18 cellular contexts compared by ENCODE assay signal in genomic region chr10:124994573-124995473, GRCh38. TPM values are rescaled to one million over a fixed set of nuclear protein-coding genes. Genes with fewer than 3 reads are reported as not detected.
A peak's percentile ranks its signal among the peaks of the same experiment; 100 is the strongest.
DNase-seq lines count a peak whose midpoint lies in the region; ATAC-seq and TF ChIP-seq lines count a peak whose summit lies in the region.
"Had no signal": no experiment of that assay in that cellular context is flagged by ENCODE, and none has a peak within 500 bp of the region (broad histone marks: within the 10 kb centered on the region; RNA-seq: fewer than 3 reads in every experiment).

No MANE protein-coding gene starts in this region.

- TF ChIP-seq CTCF in glutamatergic neuron (IDR thresholded peaks at IDR 0.05; ENCODE audit: partially characterized antibody, unreplicated experiment) (no peak), osteoblast (IDR thresholded peaks at IDR 0.05; ENCODE audit: extremely low read depth, low read depth, low read length) (no peak)

- no peak overlapping the region for H2AFZ ChIP-seq in osteoblast (ENCODE audit: low read length)

- H3K79me2 ChIP-seq in osteoblast (ENCODE audit: insufficient read depth, low read length) = peaks cover 13% of the 10 kb centered on the region

- H3K27me3 Mint-ChIP-seq in glutamatergic neuron (ENCODE audit: unreplicated experiment) = peaks cover 22% of the 10 kb centered on the region
- H3K27me3 Mint-ChIP-seq: activated naive CD8-positive, alpha-beta T cell; stimulated activated naive CD8-positive, alpha-beta T cell treated with anti-CD3 and anti-CD28 coated beads, Interleukin-15, amount 100 ng/mL, for 72 hours had no signal

- no peak for TF ChIP-seq EP300 in Ishikawa (IDR thresholded peaks at IDR 0.05; ENCODE audit: borderline replicate concordance)

- no peaks in the 10 kb centered on the region for H3K4me1 Mint-ChIP-seq in glutamatergic neuron (ENCODE audit: low read depth, unreplicated experiment)

- peaks cover 29% of the 10 kb centered on the region for H4K20me1 ChIP-seq in osteoblast (ENCODE audit: insufficient read depth, low read length)

- H3K4me3 Mint-ChIP-seq in glutamatergic neuron (ENCODE audit: unreplicated experiment) = no peak overlapping the region
- H3K4me3 Mint-ChIP-seq: activated naive CD8-positive, alpha-beta T cell; stimulated activated naive CD8-positive, alpha-beta T cell treated with anti-CD3 and anti-CD28 coated beads, Interleukin-15, amount 100 ng/mL, for 72 hours had no signal

- H3K4me3 ChIP-seq in osteoblast (ENCODE audit: insufficient read depth, low read length) = no peak overlapping the region
- H3K4me3 ChIP-seq: smooth muscle cell had no signal

- H3K4me2 ChIP-seq in osteoblast (ENCODE audit: insufficient read depth, low read length) = no peak overlapping the region
- H3K4me2 ChIP-seq: KMS-11, smooth muscle cell had no signal

- ATAC-seq in GM19035 (IDR thresholded peaks at IDR 0.05; ENCODE audit: unreplicated experiment) = no peak
- ATAC-seq: PC-3; stimulated activated naive CD8-positive, alpha-beta T cell treated with anti-CD3 and anti-CD28 coated beads, Interleukin-15, amount 100 ng/mL, for 72 hours had no signal

- DNase-seq in G401 (ENCODE audit: low spot score) (peak; percentile 77), glutamatergic neuron (no peak), osteoblast (ENCODE audit: insufficient read length, low spot score, missing footprints) (peak; percentile 38), retina (no peak), Kasumi-1 (lab: John Stamatoyannopoulos, UW) (no peak), DMS79 treated with DMSO at 0.1 percent for 48 hours (lab: John Stamatoyannopoulos, UW) (no peak)
- DNase-seq: hippocampal formation; NCI-H1694; NCI-H510A; PC-3; stimulated activated naive CD8-positive, alpha-beta T cell treated with anti-CD3 and anti-CD28 coated beads, Interleukin-15, amount 100 ng/mL, for 72 hours; WERI-Rb-1 had no signal

- H3K36me3 ChIP-seq in osteoblast (ENCODE audit: insufficient read depth, low read length) = peaks cover 72% of the 10 kb centered on the region

- H3K27ac ChIP-seq in osteoblast (ENCODE audit: low read depth, low read length) = no peak overlapping the region
- H3K27ac ChIP-seq: KMS-11, neutrophil, WERI-Rb-1 had no signal

- no peaks in the 10 kb centered on the region for H3K9me3 ChIP-seq in osteoblast (ENCODE audit: low read depth, low read length)
- H3K9me3 ChIP-seq: neutrophil had no signal

- H3K4me1 ChIP-seq in osteoblast (ENCODE audit: insufficient read depth, low read length) = peaks cover 14% of the 10 kb centered on the region

- H3K36me3 Mint-ChIP-seq in glutamatergic neuron (ENCODE audit: unreplicated experiment) = no peaks in the 10 kb centered on the region
- H3K36me3 Mint-ChIP-seq: activated naive CD8-positive, alpha-beta T cell had no signal

- H3K27me3 ChIP-seq in osteoblast (ENCODE audit: insufficient read depth, low read length) = no peaks in the 10 kb centered on the region
- H3K27me3 ChIP-seq: neutrophil had no signal

- peak overlapping the region; percentile 17 for H3K27ac Mint-ChIP-seq in glutamatergic neuron (ENCODE audit: unreplicated experiment)
- H3K27ac Mint-ChIP-seq: activated naive CD8-positive, alpha-beta T cell; stimulated activated naive CD8-positive, alpha-beta T cell treated with anti-CD3 and anti-CD28 coated beads, Interleukin-15, amount 100 ng/mL, for 72 hours had no signal

- in situ Hi-C loops in G401 (cut with HindIII; ENCODE audit: low sequenced_read_pairs) = no loop called here

- H3K9me3 Mint-ChIP-seq in glutamatergic neuron (ENCODE audit: unreplicated experiment) = peaks cover 15% of the 10 kb centered on the region
- H3K9me3 Mint-ChIP-seq: stimulated activated naive CD8-positive, alpha-beta T cell treated with anti-CD3 and anti-CD28 coated beads, Interleukin-15, amount 100 ng/mL, for 72 hours had no signal

- TF ChIP-seq RAD21 in Ishikawa (IDR thresholded peaks at IDR 0.05; ENCODE audit: low read depth) = no peak

TF ChIP-seq in Ishikawa, 13 proteins besides CTCF, POLR2A, EP300 and RAD21:
- TF ChIP-seq TAF1 (IDR thresholded peaks at IDR 0.05; ENCODE audit: low read depth) = no peak
- TF ChIP-seq, protein P1, sequence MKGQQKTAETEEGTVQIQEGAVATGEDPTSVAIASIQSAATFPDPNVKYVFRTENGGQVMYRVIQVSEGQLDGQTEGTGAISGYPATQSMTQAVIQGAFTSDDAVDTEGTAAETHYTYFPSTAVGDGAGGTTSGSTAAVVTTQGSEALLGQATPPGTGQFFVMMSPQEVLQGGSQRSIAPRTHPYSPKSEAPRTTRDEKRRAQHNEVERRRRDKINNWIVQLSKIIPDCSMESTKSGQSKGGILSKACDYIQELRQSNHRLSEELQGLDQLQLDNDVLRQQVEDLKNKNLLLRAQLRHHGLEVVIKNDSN (IDR thresholded peaks at IDR 0.05) = 0 out of 2 replicates have a peak, but pooled peaks have one; percentile 13

RNA-seq across cellular contexts. Expression of gene ZRANB1, which starts 52.9 kb away (rescaled TPM):
- total RNA-seq in G401 (2014; rRNA removed; shearing (Covaris generic)) = 15.0 and 17.3 TPM in 2 replicates
- total RNA-seq in glutamatergic neuron (ENCODE audit: unreplicated experiment) = 28.9 TPM
- total RNA-seq in osteoblast = 34.7 and 35.9 TPM in 2 replicates

Comparison
In these comparisons a context has a peak if more than half of its experiments do, and no peak if none do; other contexts are left out.
1. DNase-seq: peak in G401 (single experiment) and osteoblast (single experiment); none in glutamatergic neuron (single experiment), retina (single experiment), Kasumi-1 (0 of 2) and DMS79 treated with DMSO at 0.1 percent for 48 hours (single experiment).